In the genomic region with DNA sequence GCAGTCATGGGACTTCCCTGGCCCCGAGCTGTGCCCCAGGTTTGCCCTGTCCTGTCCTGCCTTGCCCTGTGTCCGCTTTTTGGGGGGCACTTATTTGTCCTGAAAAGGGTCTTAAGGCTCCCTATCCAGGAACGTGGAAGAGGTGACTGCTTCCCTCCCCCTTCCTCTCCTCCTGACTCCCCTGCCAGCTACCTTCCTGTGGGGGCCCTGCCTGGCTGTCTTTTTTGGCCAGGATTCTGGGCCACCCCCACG, we compare ENCODE assay signal across 9 cellular contexts. TPM values are rescaled to one million over a fixed set of nuclear protein-coding genes. Genes with fewer than 3 reads are reported as not detected.
A peak's percentile ranks its signal among the peaks of the same experiment; 100 is the strongest.
DNase-seq lines count a peak whose midpoint lies in the region; ATAC-seq and TF ChIP-seq lines count a peak whose summit lies in the region.
"Had no signal": no experiment of that assay in that cellular context is flagged by ENCODE, and none has a peak within 500 bp of the region (broad histone marks: within the 10 kb centered on the region; RNA-seq: fewer than 3 reads in every experiment).

No MANE protein-coding gene starts in this region.

- intact Hi-C loops in testis (cut with DNase I; ENCODE audit: low total_unique reads) = loop anchor here (2.0 kb wide), 1 partner anchor 180 kb away; no protein-coding TSS in a partner anchor

- POLR2A ChIA-PET in activated naive CD8-positive, alpha-beta T cell treated with anti-CD3 and anti-CD28 coated beads, Interleukin-2, amount 10 ng/mL, durations not matched to agents 7 days and 5 days (lab: Charles Lee) = interaction anchor here (0.6 to 4.7 kb wide), 11 partner anchors 9 to 451 kb away, joined by 3 to 79 read pairs (median 10); a partner anchor contains a TSS

- no peaks in the 10 kb centered on the region for H3K9me3 ChIP-seq in testis

- H3K4me3 ChIP-seq in testis = peak overlapping the region; percentile 48 to 68

- H3K36me3 ChIP-seq in testis (ENCODE audit: low read depth, missing control alignments) = no peaks in the 10 kb centered on the region

- peaks cover 38% of the 10 kb centered on the region for H3K4me1 Mint-ChIP-seq in activated CD8-positive, alpha-beta memory T cell treated with anti-CD3 and anti-CD28 coated beads, Interleukin-2, amount 10 ng/mL, durations not matched to agents 7 days and 5 days
- H3K4me1 Mint-ChIP-seq in activated naive CD8-positive, alpha-beta T cell treated with anti-CD3 and anti-CD28 coated beads, Interleukin-2, amount 10 ng/mL, durations not matched to agents 7 days and 5 days = peaks cover 30% of the 10 kb centered on the region
- H3K4me1 Mint-ChIP-seq in immature natural killer cell = peaks cover 44 to 51% of the 10 kb centered on the region in 2 donors

- H3K27ac Mint-ChIP-seq in activated CD8-positive, alpha-beta memory T cell treated with anti-CD3 and anti-CD28 coated beads, Interleukin-2, amount 10 ng/mL, durations not matched to agents 7 days and 5 days = peak overlapping the region; percentile 98
- peak overlapping the region; percentile 99 for H3K27ac Mint-ChIP-seq in activated naive CD8-positive, alpha-beta T cell treated with anti-CD3 and anti-CD28 coated beads, Interleukin-2, amount 10 ng/mL, durations not matched to agents 7 days and 5 days
- peak overlapping the region; percentile 70 to 99 (median 99) for H3K27ac Mint-ChIP-seq in immature natural killer cell

- CTCF ChIA-PET in activated CD8-positive, alpha-beta memory T cell treated with anti-CD3 and anti-CD28 coated beads, Interleukin-2, amount 10 ng/mL, durations not matched to agents 7 days and 5 days (lab: Charles Lee) = interaction anchor here (2.0 to 2.4 kb wide), 2 partner anchors 10 to 182 kb away, joined by 6 to 17 read pairs; no protein-coding TSS in a partner anchor

- 0 to 3% methylated on average over 4 of the region's 4 CpGs for WGBS in testis, 2 donors

- no peak for TF ChIP-seq CTCF in testis (IDR thresholded peaks at IDR 0.05)

- peaks cover 26% of the 10 kb centered on the region for H3K4me1 ChIP-seq in testis

- H3K4me3 Mint-ChIP-seq in activated CD8-positive, alpha-beta memory T cell treated with anti-CD3 and anti-CD28 coated beads, Interleukin-2, amount 10 ng/mL, durations not matched to agents 7 days and 5 days = peak overlapping the region; percentile 83
- H3K4me3 Mint-ChIP-seq in activated naive CD8-positive, alpha-beta T cell treated with anti-CD3 and anti-CD28 coated beads, Interleukin-2, amount 10 ng/mL, durations not matched to agents 7 days and 5 days = peak overlapping the region; percentile 98
- peak overlapping the region; percentile 95 to 99 (median 96) for H3K4me3 Mint-ChIP-seq in immature natural killer cell

- no peak for DNase-seq in activated CD8-positive, alpha-beta memory T cell treated with anti-CD3 and anti-CD28 coated beads, Interleukin-2, amount 10 ng/mL, durations not matched to agents 7 days and 5 days
- DNase-seq in activated CD8-positive, alpha-beta memory T cell treated with anti-CD3 and anti-CD28 coated beads for 24 hours = no peak
- DNase-seq in activated naive CD8-positive, alpha-beta T cell treated with anti-CD3 and anti-CD28 coated beads, Interleukin-2, amount 10 ng/mL, durations not matched to agents 7 days and 5 days = peak; percentile 43
- DNase-seq in immature natural killer cell (no peak), testis (no peak), DMS53 treated with DMSO at 0.1 percent for 48 hours (lab: John Stamatoyannopoulos, UW; ENCODE audit: unreplicated experiment) (no peak), DMS 273 (lab: John Stamatoyannopoulos, UW; ENCODE audit: unreplicated experiment) (no peak)
- DNase-seq: NCI-H1436 treated with DMSO at 0.1 percent for 48 hours had no signal

- H3K27me3 Mint-ChIP-seq in activated CD8-positive, alpha-beta memory T cell treated with anti-CD3 and anti-CD28 coated beads, Interleukin-2, amount 10 ng/mL, durations not matched to agents 7 days and 5 days = peaks cover 4% of the 10 kb centered on the region
- no peaks in the 10 kb centered on the region for H3K27me3 Mint-ChIP-seq in activated naive CD8-positive, alpha-beta T cell treated with anti-CD3 and anti-CD28 coated beads, Interleukin-2, amount 10 ng/mL, durations not matched to agents 7 days and 5 days
- H3K27me3 Mint-ChIP-seq in immature natural killer cell (ENCODE audit: low read depth in 3 of 3) = peaks cover 4 to 14% (median 10%) of the 10 kb centered on the region in 3 donors

- H3K27ac ChIP-seq in testis = peak overlapping the region; percentile 98 to 99

- no peaks in the 10 kb centered on the region for H3K27me3 ChIP-seq in testis

- TF ChIP-seq POLR2A in testis (IDR thresholded peaks at IDR 0.05) = no peak

- no peaks in the 10 kb centered on the region for H3K9me3 Mint-ChIP-seq in activated CD8-positive, alpha-beta memory T cell treated with anti-CD3 and anti-CD28 coated beads, Interleukin-2, amount 10 ng/mL, durations not matched to agents 7 days and 5 days (ENCODE audit: low read depth)
- no peaks in the 10 kb centered on the region for H3K9me3 Mint-ChIP-seq in activated naive CD8-positive, alpha-beta T cell treated with anti-CD3 and anti-CD28 coated beads, Interleukin-2, amount 10 ng/mL, durations not matched to agents 7 days and 5 days
- no peaks in the 10 kb centered on the region for H3K9me3 Mint-ChIP-seq in immature natural killer cell

- no peaks in the 10 kb centered on the region for H3K36me3 Mint-ChIP-seq in activated CD8-positive, alpha-beta memory T cell treated with anti-CD3 and anti-CD28 coated beads, Interleukin-2, amount 10 ng/mL, durations not matched to agents 7 days and 5 days
- H3K36me3 Mint-ChIP-seq in activated naive CD8-positive, alpha-beta T cell treated with anti-CD3 and anti-CD28 coated beads, Interleukin-2, amount 10 ng/mL, durations not matched to agents 7 days and 5 days = no peaks in the 10 kb centered on the region
- H3K36me3 Mint-ChIP-seq in immature natural killer cell = no peaks in the 10 kb centered on the region

- no peak for ATAC-seq in activated CD8-positive, alpha-beta memory T cell treated with anti-CD3 and anti-CD28 coated beads, Interleukin-2, amount 10 ng/mL, durations not matched to agents 7 days and 5 days
- no peak for ATAC-seq in activated naive CD8-positive, alpha-beta T cell treated with anti-CD3 and anti-CD28 coated beads, Interleukin-2, amount 10 ng/mL, durations not matched to agents 7 days and 5 days (ENCODE audit: low read depth)
- ATAC-seq in HG02840 (IDR thresholded peaks at IDR 0.05; ENCODE audit: low FRiP score, unreplicated experiment) = no peak

RNA-seq across cellular contexts. Expression of a gene that starts 6.5 kb away (rescaled TPM):
- 10 to 100 TPM; 12.0 to 12.2 TPM for total RNA-seq in activated CD8-positive, alpha-beta memory T cell treated with anti-CD3 and anti-CD28 coated beads, Interleukin-2, amount 10 ng/mL, durations not matched to agents 7 days and 5 days
- total RNA-seq in activated naive CD8-positive, alpha-beta T cell treated with anti-CD3 and anti-CD28 coated beads, Interleukin-2, amount 10 ng/mL, durations not matched to agents 7 days and 5 days = 10 to 100 TPM; 16.2 TPM
- polyA plus RNA-seq in immature natural killer cell (1 to 10 TPM; 1.1 to 3.0 (median 1.3) TPM), testis (ENCODE audit: insufficient read depth, low read depth, low replicate concordance) (11.8 TPM)
- total RNA-seq in testis = 10 to 100 TPM; 39.8 to 47.9 TPM
